In genomic region chr22:45302047-45302446, GRCh38 we compare ENCODE assay signal across 12 cellular contexts. TPM values are rescaled to one million over a fixed set of nuclear protein-coding genes. Genes with fewer than 3 reads are reported as not detected.
DNase-seq lines count a peak whose midpoint lies in the region; ATAC-seq and TF ChIP-seq lines count a peak whose summit lies in the region.
"Had no signal": no experiment of that assay in that cellular context is flagged by ENCODE, and none has a peak within 500 bp of the region (broad histone marks: within the 10 kb centered on the region; RNA-seq: fewer than 3 reads in every experiment).

No MANE protein-coding gene starts in this region.

- intact Hi-C loops in left ventricle myocardium inferior (cut with micrococcal nuclease) = no loop called here

- H3K9me3 Mint-ChIP-seq in stimulated activated memory B cell treated with anti-CD40 and anti-IgM and Interleukin-4, amounts not matched to agents 10 μg/mL and 1 μg/mL and 100 μg/mL, for 72 hours = no peaks in the 10 kb centered on the region

- H3K36me3 Mint-ChIP-seq in stimulated activated memory B cell treated with anti-CD40 and anti-IgM and Interleukin-4, amounts not matched to agents 10 μg/mL and 1 μg/mL and 100 μg/mL, for 72 hours = no peaks in the 10 kb centered on the region

- no peaks in the 10 kb centered on the region for H3K36me3 ChIP-seq in left ventricle myocardium inferior
- H3K36me3 ChIP-seq: cardiac muscle cell had no signal

- H3K27ac ChIP-seq in left ventricle myocardium inferior (replicated peaks) = no peak overlapping the region
- H3K27ac ChIP-seq: cardiac muscle cell had no signal

- TF ChIP-seq CTCF in cardiac fibroblast (IDR thresholded peaks at IDR 0.05; ENCODE audit: low read depth, low read length) = no peak
- no peak for TF ChIP-seq CTCF in left ventricle myocardium inferior (IDR thresholded peaks at IDR 0.05; ENCODE audit: borderline replicate concordance)

- no peaks in the 10 kb centered on the region for H3K27me3 Mint-ChIP-seq in stimulated activated memory B cell treated with anti-CD40 and anti-IgM and Interleukin-4, amounts not matched to agents 10 μg/mL and 1 μg/mL and 100 μg/mL, for 72 hours

- H3K27me3 ChIP-seq in left ventricle myocardium inferior (ENCODE audit: low read depth) = no peaks in the 10 kb centered on the region
- H3K27me3 ChIP-seq: cardiac muscle cell had no signal

- H3K9me3 ChIP-seq in left ventricle myocardium inferior (replicated peaks) = no peaks in the 10 kb centered on the region

- H3K4me3 Mint-ChIP-seq in stimulated activated memory B cell treated with anti-CD40 and anti-IgM and Interleukin-4, amounts not matched to agents 10 μg/mL and 1 μg/mL and 100 μg/mL, for 72 hours = no peak overlapping the region

- H3K27ac Mint-ChIP-seq in stimulated activated memory B cell treated with anti-CD40 and anti-IgM and Interleukin-4, amounts not matched to agents 10 μg/mL and 1 μg/mL and 100 μg/mL, for 72 hours = peak overlapping the region; percentile 76

- H3K4me3 ChIP-seq in cardiac fibroblast (replicated peaks in 1 of 2; ENCODE audit: low read depth in 2 of 2, low read length in 2 of 2) (no peak overlapping the region), left ventricle myocardium inferior (no peak overlapping the region)
- H3K4me3 ChIP-seq: cardiac muscle cell had no signal

- H3K4me1 ChIP-seq in left ventricle myocardium inferior = no peaks in the 10 kb centered on the region

- peak; percentile 86 for ATAC-seq in stimulated activated memory B cell treated with anti-CD40 and anti-IgM and Interleukin-4, amounts not matched to agents 10 μg/mL and 1 μg/mL and 100 μg/mL, for 72 hours
- ATAC-seq in GM19397 (IDR thresholded peaks at IDR 0.05; ENCODE audit: unreplicated experiment) = no peak

- H3K4me1 Mint-ChIP-seq in stimulated activated memory B cell treated with anti-CD40 and anti-IgM and Interleukin-4, amounts not matched to agents 10 μg/mL and 1 μg/mL and 100 μg/mL, for 72 hours = peaks cover 7% of the 10 kb centered on the region

- DNase-seq in NCI-H2171 treated with DMSO at 0.1 percent for 48 hours (lab: John Stamatoyannopoulos, UW) (peak; percentile 26), NCI-H2171 (lab: John Stamatoyannopoulos, UW) (no peak), NCI-H69 (lab: John Stamatoyannopoulos, UW) (peak; percentile 81), cardiac fibroblast (ENCODE audit: low read depth in 2 of 2) (peak; percentile 49 to 75), left ventricle myocardium inferior (no peak), middle frontal gyrus (ENCODE audit: extremely low spot score, low spot score) (no peak)
- DNase-seq: NCI-H1694 treated with DMSO at 0.1 percent for 48 hours had no signal

RNA-seq across cellular contexts. Expression of gene FAM118A, which starts 7.7 kb away (rescaled TPM):
- total RNA-seq in left ventricle myocardium inferior = 14.1 TPM

RNA-seq across cellular contexts. Expression of gene UPK3A, which starts 17.3 kb away (rescaled TPM):
- not detected for total RNA-seq in left ventricle myocardium inferior
- total RNA-seq: kidney epithelial cell, temporal lobe had no signal

Comparison
In these comparisons a context has a peak if more than half of its experiments do, and no peak if none do; other contexts are left out.
1. DNase-seq: peak in NCI-H2171 treated with DMSO at 0.1 percent for 48 hours (single experiment), NCI-H69 (single experiment) and cardiac fibroblast (2 of 2); none in NCI-H2171 (single experiment), left ventricle myocardium inferior (single experiment) and middle frontal gyrus (single experiment).